19 cellular contexts compared by ENCODE assay signal in the genomic region with DNA sequence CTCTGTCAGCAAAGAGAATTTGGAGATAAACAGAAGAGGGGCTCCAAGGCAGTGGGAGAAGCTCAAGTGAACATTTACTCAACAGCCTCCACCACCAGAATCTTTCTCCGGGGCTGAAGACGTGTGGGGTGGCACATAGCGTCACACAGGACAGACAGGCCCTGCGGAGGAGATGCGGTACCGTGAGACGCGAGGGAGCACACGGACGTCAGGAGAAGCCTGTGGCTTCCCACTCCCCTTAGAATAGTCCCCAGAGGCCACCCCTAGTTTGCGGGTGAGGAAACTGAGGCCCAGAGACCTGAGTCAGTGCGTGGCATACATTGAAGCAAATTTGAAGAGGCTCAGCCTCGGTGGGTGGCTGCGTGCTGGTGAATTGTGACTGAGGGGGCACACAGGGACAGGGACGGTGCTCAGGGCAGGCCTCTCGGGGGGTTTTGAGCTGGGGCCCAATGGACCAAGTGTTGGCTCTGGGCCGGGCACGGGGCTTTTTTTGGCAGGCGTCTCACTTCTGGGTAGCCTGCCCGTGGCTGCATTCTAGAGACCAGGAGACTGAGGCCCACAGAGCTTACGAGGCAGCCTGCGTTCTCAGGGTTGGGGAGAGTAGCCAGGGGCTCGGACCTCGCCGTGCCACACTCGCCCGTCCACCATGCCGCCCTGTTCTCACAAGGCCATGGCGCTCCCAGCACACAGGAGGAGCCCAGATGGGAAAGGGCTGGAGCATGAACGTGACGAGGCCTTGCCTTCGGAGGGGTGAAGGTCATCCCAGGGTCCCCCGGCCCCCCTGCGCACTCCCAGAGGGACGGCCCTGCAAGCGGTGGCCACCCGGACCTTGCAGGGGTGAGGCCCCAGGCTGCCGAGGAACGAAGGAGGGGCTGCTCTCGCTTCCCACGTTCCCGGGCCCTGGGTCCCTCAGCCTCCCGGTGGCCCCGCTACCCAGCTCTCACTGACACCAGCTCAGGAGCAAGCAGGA.
DNase-seq lines count a peak whose midpoint lies in the region; ATAC-seq, FAIRE-seq and TF ChIP-seq lines count a peak whose summit lies in the region.
"Had no signal": no experiment of that assay in that cellular context is flagged by ENCODE, and none has a peak within 500 bp of the region (broad histone marks: within the 10 kb centered on the region; RNA-seq: fewer than 3 reads in every experiment).

No MANE protein-coding gene starts in this region.

- H4K20me1 ChIP-seq in smooth muscle cell (ENCODE audit: low read depth): no peaks in the 10 kb centered on the region

- H3K9me3 ChIP-seq in A549: no peaks in the 10 kb centered on the region; the same call in 2 of the 3 replicates
- H3K9me3 ChIP-seq in kidney (ENCODE audit: control insufficient read depth in 1 of 2, low read length in 2 of 2): no peaks in the 10 kb centered on the region
- H3K9me3 ChIP-seq in trophoblast cell (ENCODE audit: insufficient read depth, low read depth, low read length): no peaks in the 10 kb centered on the region
- no peaks in the 10 kb centered on the region for H3K9me3 ChIP-seq in smooth muscle cell (replicated peaks; ENCODE audit: low read depth)
- H3K9me3 ChIP-seq: thoracic aorta had no signal

- intact Hi-C loops in kidney (cut with DNase I): no loop called here

- H3K27ac ChIP-seq in A549 (peak overlapping the region; percentile 71 to 84), kidney (ENCODE audit: low read depth in 2 of 2, low read length in 2 of 2) (no peak overlapping the region), trophoblast cell (ENCODE audit: low read depth, low read length) (no peak overlapping the region), smooth muscle cell (ENCODE audit: low read depth) (no peak overlapping the region)
- H3K27ac ChIP-seq: foreskin keratinocyte had no signal

- peaks cover 16% of the 10 kb centered on the region for H3K27me3 Mint-ChIP-seq in WTC11 (ENCODE audit: low read depth)
- H3K27me3 Mint-ChIP-seq: CD4-positive, alpha-beta T cell had no signal

- ATAC-seq in A549 (no peak; a peak in 1 of 6 replicates), WTC11 (no peak)
- ATAC-seq: foreskin keratinocyte, left colon had no signal

- H3K4ac ChIP-seq in trophoblast cell (ENCODE audit: low read depth, low read length): no peak overlapping the region

- H2BK5ac ChIP-seq in trophoblast cell (ENCODE audit: low read depth, low read length, poor library complexity): no peak overlapping the region

- no peak for TF ChIP-seq POLR2A in A549 (IDR thresholded peaks at IDR 0.05; ENCODE audit: low read length)

- peaks cover 4% of the 10 kb centered on the region for H3K79me1 ChIP-seq in trophoblast cell (ENCODE audit: low read length)

- no peak overlapping the region for H3K23ac ChIP-seq in trophoblast cell (ENCODE audit: low read length)

- no peaks in the 10 kb centered on the region for H3K36me3 Mint-ChIP-seq in WTC11

- H3K79me2 ChIP-seq in trophoblast cell (ENCODE audit: control insufficient read depth, insufficient read depth, low read length, poor library complexity) (peaks cover 1% of the 10 kb centered on the region), smooth muscle cell (ENCODE audit: low read depth) (no peaks in the 10 kb centered on the region)

- WGBS in A549 (ENCODE audit: missing lambda C conversion rate): 88% methylated on average over 43 of the region's 44 CpGs
- WGBS in trophoblast cell (ENCODE audit: extremely low coverage, insufficient coverage, insufficient read length): no CpG with 5 or more reads among the region's 44 CpGs
- 91% methylated on average over 40 of the region's 44 CpGs for WGBS in smooth muscle cell (ENCODE audit: low lambda C conversion rate)

- no peak overlapping the region for H4K12ac ChIP-seq in trophoblast cell (ENCODE audit: low read depth, low read length)

- POLR2A ChIA-PET in A549 (lab: Yijun Ruan, JAX) (no interaction called here), WTC11 (lab: Charles Lee) (no interaction called here)

- H3K27me3 ChIP-seq in trophoblast cell (ENCODE audit: insufficient read depth, low read length) (no peaks in the 10 kb centered on the region), smooth muscle cell (ENCODE audit: low read depth) (no peaks in the 10 kb centered on the region)

- H2BK120ac ChIP-seq in trophoblast cell (ENCODE audit: insufficient read depth, low read length, poor library complexity): no peak overlapping the region

- no peak overlapping the region for H3K4me3 Mint-ChIP-seq in WTC11
- H3K4me3 Mint-ChIP-seq: CD4-positive, alpha-beta T cell had no signal

- no peaks in the 10 kb centered on the region for H3K9me3 Mint-ChIP-seq in WTC11
- H3K9me3 Mint-ChIP-seq: CD4-positive, alpha-beta T cell had no signal

- no peak overlapping the region for H3K9ac ChIP-seq in kidney (ENCODE audit: low read length in 2 of 2)
- no peak overlapping the region for H3K9ac ChIP-seq in trophoblast cell (ENCODE audit: low read length)
- H3K9ac ChIP-seq in smooth muscle cell (ENCODE audit: low read depth): no peak overlapping the region

- FAIRE-seq in A549 (lab: Jason Lieb, UNC): no peak
- no peak for FAIRE-seq in kidney (lab: Jason Lieb, UNC)
- FAIRE-seq: RCC 7860 had no signal

- TF ChIP-seq EP300 in A549 (IDR thresholded peaks at IDR 0.05): no peak

- H3K4me2 ChIP-seq in A549 (no peak overlapping the region), trophoblast cell (ENCODE audit: low read length) (no peak overlapping the region), smooth muscle cell (no peak overlapping the region)

- no peak overlapping the region for H3K18ac ChIP-seq in trophoblast cell (ENCODE audit: low read length)

- H3K27ac Mint-ChIP-seq in WTC11: no peak overlapping the region
- H3K27ac Mint-ChIP-seq: CD4-positive, alpha-beta T cell had no signal

- CTCF ChIA-PET in A549 (lab: Yijun Ruan, JAX) (interaction anchor here (0.9 to 1.1 kb wide), 2 partner anchors 15 to 269 kb away, joined by 3 read pairs; no protein-coding TSS in a partner anchor), WTC11 (lab: Charles Lee) (interaction anchor here (1.0 to 1.8 kb wide), 2 partner anchors 18 to 269 kb away, joined by 4 to 9 read pairs; no protein-coding TSS in a partner anchor)

- H2AK5ac ChIP-seq in trophoblast cell (ENCODE audit: low read length): peak overlapping the region; percentile 45

- H2AFZ ChIP-seq in trophoblast cell (ENCODE audit: insufficient read depth, low read length, poor library complexity) (no peak overlapping the region), smooth muscle cell (ENCODE audit: low read depth) (no peak overlapping the region)

- peak overlapping the region; percentile 15 for H2BK12ac ChIP-seq in trophoblast cell (ENCODE audit: low read length)

- no peak overlapping the region for H3K14ac ChIP-seq in trophoblast cell (ENCODE audit: low read length)

- H3K36me3 ChIP-seq in kidney (ENCODE audit: control insufficient read depth in 1 of 2, insufficient read depth in 2 of 2, low read length in 2 of 2) (no peaks in the 10 kb centered on the region), trophoblast cell (ENCODE audit: control insufficient read depth in 1 of 2, insufficient read depth in 2 of 2, low read length in 2 of 2) (no peaks in the 10 kb centered on the region), smooth muscle cell (ENCODE audit: low read depth) (no peaks in the 10 kb centered on the region)
- H3K36me3 ChIP-seq: thoracic aorta had no signal

- H3K4me3 ChIP-seq in A549 (no peak overlapping the region), kidney (ENCODE audit: low read length in 2 of 2) (no peak overlapping the region), trophoblast cell (ENCODE audit: low read depth, low read length) (no peak overlapping the region), smooth muscle cell (no peak overlapping the region)
- H3K4me3 ChIP-seq: coronary artery, thoracic aorta had no signal

- no peak overlapping the region for H4K91ac ChIP-seq in trophoblast cell (ENCODE audit: low read depth, low read length)

- H3F3A ChIP-seq in smooth muscle cell (ENCODE audit: low read depth): no peaks in the 10 kb centered on the region

- H3K4me1 Mint-ChIP-seq in WTC11: peaks cover 46% of the 10 kb centered on the region

- DNase-seq in A549 (ENCODE audit: low read depth in 1 of 2, low spot score in 1 of 2): no peak
- no peak for DNase-seq in WTC11 (ENCODE audit: low spot score)
- DNase-seq in kidney: peak; percentile 76
- no peak for DNase-seq in trophoblast cell
- DNase-seq in smooth muscle cell (lab: John Stamatoyannopoulos, UW; ENCODE audit: unreplicated experiment): no peak
- no peak for DNase-seq in activated CD4-positive, alpha-beta T cell treated with anti-CD3 and anti-CD28 coated beads, Interleukin-2, amount 50 U/mL, for 4 hours
- DNase-seq in LoVo (ENCODE audit: low spot score): no peak
- DNase-seq in NCI-H2029 treated with DMSO at 0.1 percent for 48 hours (lab: John Stamatoyannopoulos, UW): no peak
- DNase-seq: ACHN; activated CD4-positive, alpha-beta T cell treated with anti-CD3 and anti-CD28 coated beads for 4 hours; activated naive CD4-positive, alpha-beta T cell treated with Interleukin-2 at 50 U/mL for 16 hours; CD4-positive, alpha-beta T cell; foreskin keratinocyte; NCI-H1694; NCI-H226 had no signal

- no peak for TF ChIP-seq RAD21 in A549 (conservative IDR thresholded peaks at IDR 0.05 in 1 of 2, IDR thresholded peaks at IDR 0.05 in 1 of 2)

- TF ChIP-seq CTCF in A549 (IDR thresholded peaks at IDR 0.05): no peak
- no peak for TF ChIP-seq CTCF in WTC11 (IDR thresholded peaks at IDR 0.05)
- TF ChIP-seq CTCF in kidney (IDR thresholded peaks at IDR 0.05; ENCODE audit: borderline replicate concordance, extremely low read depth, insufficient read depth): no peak
- no peak for TF ChIP-seq CTCF in smooth muscle cell (IDR thresholded peaks at IDR 0.05; ENCODE audit: borderline replicate concordance, insufficient read depth, poor library complexity, severe bottlenecking)

- H3K4me1 ChIP-seq in A549: peaks cover 37% of the 10 kb centered on the region
- H3K4me1 ChIP-seq in kidney (ENCODE audit: control insufficient read depth in 1 of 2, insufficient read depth in 1 of 2, low read depth in 1 of 2, low read length in 2 of 2): peaks cover 5 to 18% of the 10 kb centered on the region in 2 donors
- H3K4me1 ChIP-seq in trophoblast cell (ENCODE audit: control insufficient read depth in 1 of 2, insufficient read depth in 2 of 2, low read length in 2 of 2): peaks cover 0 to 12% of the 10 kb centered on the region in 2 experiments
- peaks cover 23% of the 10 kb centered on the region for H3K4me1 ChIP-seq in smooth muscle cell (ENCODE audit: low read depth)
- H3K4me1 ChIP-seq: foreskin keratinocyte had no signal

- no peak overlapping the region for H4K8ac ChIP-seq in trophoblast cell (ENCODE audit: low read depth, low read length)

TF ChIP-seq in A549, 52 proteins besides CTCF, POLR2A, EP300 and RAD21 (continues in another document):
- TF ChIP-seq GATA3 (IDR thresholded peaks at IDR 0.05; ENCODE audit: borderline replicate concordance) (no peak), ZC3H11A (IDR thresholded peaks at IDR 0.05) (no peak)

TF ChIP-seq in WTC11, 78 proteins besides CTCF, POLR2A, EP300 and RAD21:
- TF ChIP-seq TP53 (CRISPR knock-in tag; IDR thresholded peaks at IDR 0.05): peak; percentile 36; the same call in 1 of the 2 replicates
- no peak for TF ChIP-seq MXD4 (CRISPR knock-in tag; IDR thresholded peaks at IDR 0.05; ENCODE audit: borderline replicate concordance)

Comparison
In these comparisons a context has a peak if more than half of its experiments do, and no peak if none do; other contexts are left out.
1. H3K27ac ChIP-seq: peak in A549 (2 of 2); none in kidney (0 of 2), trophoblast cell (single experiment) and smooth muscle cell (single experiment).